In the genomic region with DNA sequence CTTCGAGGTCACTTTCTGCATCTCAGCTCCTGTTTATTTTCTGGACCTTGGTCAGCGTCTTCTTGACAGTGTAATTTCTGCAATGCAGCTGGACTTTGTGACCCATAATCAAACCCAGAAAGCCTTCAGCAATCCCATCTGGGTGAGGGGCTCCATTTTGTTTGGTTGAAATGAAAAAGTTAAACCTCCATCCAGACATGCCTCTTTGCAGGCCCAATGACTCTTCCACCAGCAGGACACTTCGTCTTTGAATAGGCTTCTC, we compare ENCODE assay signal across 14 cellular contexts.
"Had no signal": no experiment of that assay in that cellular context is flagged by ENCODE, and none has a peak within 500 bp of the region (broad histone marks: within the 10 kb centered on the region; RNA-seq: fewer than 3 reads in every experiment).

No MANE protein-coding gene starts in this region.

- H3K27ac ChIP-seq: gastroesophageal sphincter, heart right ventricle, right atrium auricular region, thoracic aorta, vagina, WERI-Rb-1 had no signal

- H3K4me3 Mint-ChIP-seq: activated CD4-positive, alpha-beta T cell treated with anti-CD3 and anti-CD28 coated beads for 36 hours; activated naive CD4-positive, alpha-beta T cell treated with anti-CD3 and anti-CD28 coated beads, Interleukin-2, amount 50 U/mL, for 24 hours; nephron progenitor cell; T-helper 17 cell had no signal

- H3K4me1 Mint-ChIP-seq: activated naive CD4-positive, alpha-beta T cell treated with anti-CD3 and anti-CD28 coated beads, Interleukin-2, amount 50 U/mL, for 24 hours had no signal

- H3K9me3 ChIP-seq: gastroesophageal sphincter, thoracic aorta, vagina had no signal

- H3K27ac Mint-ChIP-seq: activated naive CD4-positive, alpha-beta T cell treated with anti-CD3 and anti-CD28 coated beads, Interleukin-2, amount 50 U/mL, for 24 hours; nephron progenitor cell; progenitor cell of endocrine pancreas; T-helper 17 cell had no signal

- H3K27me3 Mint-ChIP-seq: activated CD4-positive, alpha-beta T cell treated with anti-CD3 and anti-CD28 coated beads for 36 hours; activated naive CD4-positive, alpha-beta T cell treated with anti-CD3 and anti-CD28 coated beads, Interleukin-2, amount 50 U/mL, for 24 hours; progenitor cell of endocrine pancreas; T-helper 17 cell had no signal

- H3K4me1 ChIP-seq: gastroesophageal sphincter, heart right ventricle, right atrium auricular region, vagina had no signal

- H3K36me3 ChIP-seq: gastroesophageal sphincter, heart right ventricle, right atrium auricular region, thoracic aorta, vagina, WERI-Rb-1 had no signal

- H3K4me3 ChIP-seq: gastroesophageal sphincter, heart right ventricle, right atrium auricular region, thoracic aorta, vagina had no signal

- H3K27me3 ChIP-seq: gastroesophageal sphincter, heart right ventricle, right atrium auricular region, vagina had no signal

- ATAC-seq: gastroesophageal sphincter, heart right ventricle, T-helper 17 cell had no signal

- DNase-seq: activated CD4-positive, alpha-beta T cell treated with anti-CD3 and anti-CD28 coated beads for 36 hours; activated effector memory CD4-positive, alpha-beta T cell treated with Interleukin-2 at 50 U/mL for 16 hours; amniotic stem cell; heart right ventricle; islet precursor cell; nephron progenitor cell; T-helper 17 cell; WERI-Rb-1 had no signal
